In genomic region chr5:157290981-157291711, GRCh38 we compare ENCODE assay signal across 8 cellular contexts.
DNase-seq lines count a peak whose midpoint lies in the region; ATAC-seq and TF ChIP-seq lines count a peak whose summit lies in the region.

No MANE protein-coding gene starts in this region.

- no peak for TF ChIP-seq CTCF in brain microvascular endothelial cell (IDR thresholded peaks at IDR 0.05; ENCODE audit: low read depth, low read length, missing control alignments)

- ATAC-seq in GM19467 (IDR thresholded peaks at IDR 0.05; ENCODE audit: unreplicated experiment) (peak; percentile 93), HG03460 (IDR thresholded peaks at IDR 0.05; ENCODE audit: unreplicated experiment) (peak; percentile 95), HG03280 (IDR thresholded peaks at IDR 0.05; ENCODE audit: unreplicated experiment) (no peak)
- ATAC-seq in stimulated activated naive CD8-positive, alpha-beta T cell treated with anti-CD3 and anti-CD28 coated beads, Interleukin-15, Interleukin-2, amounts not matched to agents 100 U/mL and 50 U/mL, for 24 hours: peak; percentile 75

- no peak overlapping the region for H3K4me3 ChIP-seq in brain microvascular endothelial cell (ENCODE audit: low read depth, low read length)

- in situ Hi-C loops in brain microvascular endothelial cell (cut with HindIII; ENCODE audit: low pct_ligation_motif_present, low sequenced_read_pairs): no loop called here

- no peaks in the 10 kb centered on the region for H3K36me3 ChIP-seq in brain microvascular endothelial cell (replicated peaks)

- DNase-seq in EL: peak; percentile 79
- peak; percentile 47 for DNase-seq in brain microvascular endothelial cell
- peak; percentile 51 for DNase-seq in stimulated activated naive CD8-positive, alpha-beta T cell treated with anti-CD3 and anti-CD28 coated beads, Interleukin-15, Interleukin-2, amounts not matched to agents 100 U/mL and 50 U/mL, for 24 hours
- no peak for DNase-seq in COR-L47 (lab: John Stamatoyannopoulos, UW)
- DNase-seq in hippocampal formation (lab: John Stamatoyannopoulos, UW): no peak

- no peaks in the 10 kb centered on the region for H3K27me3 ChIP-seq in brain microvascular endothelial cell (replicated peaks)

- no peak overlapping the region for H3K27ac ChIP-seq in brain microvascular endothelial cell

Comparison
In these comparisons a context has a peak if more than half of its experiments do, and no peak if none do; other contexts are left out.
1. DNase-seq: peak in EL (single experiment), brain microvascular endothelial cell (single experiment) and stimulated activated naive CD8-positive, alpha-beta T cell treated with anti-CD3 and anti-CD28 coated beads, Interleukin-15, Interleukin-2, amounts not matched to agents 100 U/mL and 50 U/mL, for 24 hours (single experiment); none in COR-L47 (single experiment) and hippocampal formation (0 of 2).